ENCODE assay signal across 9 cellular contexts in the genomic region with DNA sequence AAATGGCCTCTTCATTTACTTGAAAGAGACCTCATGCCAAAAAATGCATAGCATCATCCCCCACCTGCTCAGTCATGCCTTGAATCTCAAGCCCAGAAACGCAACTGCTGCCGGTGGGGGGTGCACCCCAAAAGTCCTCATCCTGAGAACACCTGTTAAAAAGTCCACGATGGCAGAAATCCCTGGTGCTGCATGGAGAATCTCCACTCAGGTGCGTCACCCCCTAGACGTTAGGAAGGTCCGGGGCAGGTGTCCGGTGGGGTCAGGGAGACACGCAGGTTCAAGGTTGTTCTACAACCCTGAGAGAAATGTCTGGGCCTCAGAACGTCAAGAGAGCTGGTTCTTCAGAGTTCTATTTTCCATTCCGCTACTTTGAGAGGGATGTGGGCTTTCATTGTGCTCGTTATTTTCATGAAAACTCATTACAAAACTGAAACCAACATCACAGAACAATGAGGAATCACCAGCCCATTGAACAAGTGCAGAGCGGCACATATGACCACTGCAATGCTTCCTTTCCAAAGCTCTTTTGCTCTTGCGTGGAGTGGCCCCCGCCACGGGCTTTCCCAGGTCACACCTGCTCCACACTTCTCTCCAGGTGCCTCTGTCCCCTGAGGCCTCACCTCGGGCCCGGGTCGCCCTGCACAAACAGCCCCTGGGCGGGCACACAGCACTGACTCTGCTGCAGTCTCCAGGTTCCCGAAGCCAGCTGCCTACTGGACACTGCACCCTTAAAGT.
A peak's percentile ranks its signal among the peaks of the same experiment; 100 is the strongest.
DNase-seq lines count a peak whose midpoint lies in the region; ATAC-seq and TF ChIP-seq lines count a peak whose summit lies in the region.
"Had no signal": no experiment of that assay in that cellular context is flagged by ENCODE, and none has a peak within 500 bp of the region (broad histone marks: within the 10 kb centered on the region; RNA-seq: fewer than 3 reads in every experiment).

No MANE protein-coding gene starts in this region.

- H3K4me3 Mint-ChIP-seq in CD4-positive, CD25-positive, alpha-beta regulatory T cell, result peak overlapping the region; percentile 75 to 87 (median 84)
- H3K4me3 Mint-ChIP-seq in activated T-cell treated with anti-CD3 and anti-CD28 coated beads, Interleukin-2, amount 50 U/mL, for 72 hours, result peak overlapping the region; percentile 72 to 91
- H3K4me3 Mint-ChIP-seq in stimulated activated naive CD8-positive, alpha-beta T cell treated with anti-CD3 and anti-CD28 coated beads, Interleukin-15, Interleukin-2, amounts not matched to agents 100 ng/mL and 50 ng/mL, for 24 hours, result peak overlapping the region; percentile 54

- no peak for TF ChIP-seq CTCF in dorsolateral prefrontal cortex (IDR thresholded peaks at IDR 0.05 in 54 of 56, conservative IDR thresholded peaks at IDR 0.05 in 2 of 56; ENCODE audit: low read depth in 1 of 56, partially characterized antibody in 56 of 56)

- H3K9me3 ChIP-seq in CD4-positive, CD25-positive, alpha-beta regulatory T cell (ENCODE audit: control insufficient read depth in 2 of 2, low read length in 2 of 2), result no peaks in the 10 kb centered on the region

- H3K4me3 ChIP-seq in CD4-positive, CD25-positive, alpha-beta regulatory T cell (ENCODE audit: low read depth, low read length), result peak overlapping the region; percentile 84
- H3K4me3 ChIP-seq in dorsolateral prefrontal cortex, result peak overlapping the region in 18 of 59 donors; percentile 2 to 46 (median 25)
- H3K4me3 ChIP-seq: cardiac muscle cell had no signal

- peaks cover 20% of the 10 kb centered on the region for H3K4me1 ChIP-seq in CD4-positive, CD25-positive, alpha-beta regulatory T cell (ENCODE audit: control insufficient read depth, insufficient read depth, low read length, poor library complexity, severe bottlenecking)

- peaks cover 4% of the 10 kb centered on the region for H3K36me3 Mint-ChIP-seq in CD4-positive, CD25-positive, alpha-beta regulatory T cell
- H3K36me3 Mint-ChIP-seq in activated T-cell treated with anti-CD3 and anti-CD28 coated beads, Interleukin-2, amount 50 U/mL, for 72 hours (ENCODE audit: insufficient read depth in 2 of 2), result peaks cover 0 to 3% of the 10 kb centered on the region in 2 donors
- no peaks in the 10 kb centered on the region for H3K36me3 Mint-ChIP-seq in stimulated activated naive CD8-positive, alpha-beta T cell treated with anti-CD3 and anti-CD28 coated beads, Interleukin-15, Interleukin-2, amounts not matched to agents 100 ng/mL and 50 ng/mL, for 24 hours (ENCODE audit: low read depth)

- no peaks in the 10 kb centered on the region for H3K9me3 Mint-ChIP-seq in CD4-positive, CD25-positive, alpha-beta regulatory T cell
- H3K9me3 Mint-ChIP-seq in activated T-cell treated with anti-CD3 and anti-CD28 coated beads, Interleukin-2, amount 50 U/mL, for 72 hours, result peaks cover 0 to 2% of the 10 kb centered on the region in 2 donors
- peaks cover 6% of the 10 kb centered on the region for H3K9me3 Mint-ChIP-seq in stimulated activated naive CD8-positive, alpha-beta T cell treated with anti-CD3 and anti-CD28 coated beads, Interleukin-15, Interleukin-2, amounts not matched to agents 100 ng/mL and 50 ng/mL, for 24 hours

- H3K27ac Mint-ChIP-seq in CD4-positive, CD25-positive, alpha-beta regulatory T cell, result peak overlapping the region; percentile 84 to 93 (median 85)
- peak overlapping the region; percentile 97 for H3K27ac Mint-ChIP-seq in activated T-cell treated with anti-CD3 and anti-CD28 coated beads, Interleukin-2, amount 50 U/mL, for 72 hours
- peak overlapping the region; percentile 96 for H3K27ac Mint-ChIP-seq in stimulated activated naive CD8-positive, alpha-beta T cell treated with anti-CD3 and anti-CD28 coated beads, Interleukin-15, Interleukin-2, amounts not matched to agents 100 ng/mL and 50 ng/mL, for 24 hours

- intact Hi-C loops in dorsolateral prefrontal cortex (cut with DNase I), result no loop called here

- no peak overlapping the region for H3K27ac ChIP-seq in CD4-positive, CD25-positive, alpha-beta regulatory T cell (ENCODE audit: insufficient read depth, low read length, poor library complexity, severe bottlenecking)
- peak overlapping the region in 17 of 59 donors; percentile 4 to 71 (median 52) for H3K27ac ChIP-seq in dorsolateral prefrontal cortex
- H3K27ac ChIP-seq: cardiac muscle cell had no signal

- no peaks in the 10 kb centered on the region for H3K27me3 Mint-ChIP-seq in CD4-positive, CD25-positive, alpha-beta regulatory T cell
- H3K27me3 Mint-ChIP-seq in activated T-cell treated with anti-CD3 and anti-CD28 coated beads, Interleukin-2, amount 50 U/mL, for 72 hours (ENCODE audit: low read depth), result no peaks in the 10 kb centered on the region
- H3K27me3 Mint-ChIP-seq in stimulated activated naive CD8-positive, alpha-beta T cell treated with anti-CD3 and anti-CD28 coated beads, Interleukin-15, Interleukin-2, amounts not matched to agents 100 ng/mL and 50 ng/mL, for 24 hours, result no peaks in the 10 kb centered on the region

- DNase-seq in CD4-positive, CD25-positive, alpha-beta regulatory T cell, result peak in 2 of 3 donors; percentile 37 to 84
- peak; percentile 60 to 68 for DNase-seq in activated T-cell treated with anti-CD3 and anti-CD28 coated beads, Interleukin-2, amount 50 U/mL, for 72 hours
- peak; percentile 42 for DNase-seq in left lobe of liver (ENCODE audit: low spot score)
- no peak for DNase-seq in dorsolateral prefrontal cortex
- no peak for DNase-seq in HCEC 1CT

- no peaks in the 10 kb centered on the region for H3K27me3 ChIP-seq in CD4-positive, CD25-positive, alpha-beta regulatory T cell (ENCODE audit: control insufficient read depth, insufficient read depth, low read length)
- no peaks in the 10 kb centered on the region for H3K27me3 ChIP-seq in dorsolateral prefrontal cortex
- H3K27me3 ChIP-seq: cardiac muscle cell had no signal

- peak; percentile 65 to 75 for ATAC-seq in CD4-positive, CD25-positive, alpha-beta regulatory T cell (ENCODE audit: low read depth in 2 of 2)
- ATAC-seq in GM19372 (IDR thresholded peaks at IDR 0.05; ENCODE audit: low read depth, unreplicated experiment) (peak; percentile 65), HG03432 (IDR thresholded peaks at IDR 0.05; ENCODE audit: unreplicated experiment) (peak; percentile 88), left lobe of liver (peak; percentile 7)
- peak; percentile 86 to 87 for ATAC-seq in activated T-cell treated with anti-CD3 and anti-CD28 coated beads, Interleukin-2, amount 50 U/mL, for 72 hours (replicated peaks in 1 of 2)

- H3K36me3 ChIP-seq in CD4-positive, CD25-positive, alpha-beta regulatory T cell (ENCODE audit: control insufficient read depth, insufficient read depth, low read length), result no peaks in the 10 kb centered on the region
- H3K36me3 ChIP-seq: cardiac muscle cell had no signal

- peaks cover 15 to 46% (median 34%) of the 10 kb centered on the region in 4 donors for H3K4me1 Mint-ChIP-seq in CD4-positive, CD25-positive, alpha-beta regulatory T cell
- peaks cover 77% of the 10 kb centered on the region for H3K4me1 Mint-ChIP-seq in activated T-cell treated with anti-CD3 and anti-CD28 coated beads, Interleukin-2, amount 50 U/mL, for 72 hours (ENCODE audit: low read depth)
- peaks cover 60% of the 10 kb centered on the region for H3K4me1 Mint-ChIP-seq in stimulated activated naive CD8-positive, alpha-beta T cell treated with anti-CD3 and anti-CD28 coated beads, Interleukin-15, Interleukin-2, amounts not matched to agents 100 ng/mL and 50 ng/mL, for 24 hours (ENCODE audit: low read depth)

Comparison
In these comparisons a context has a peak if more than half of its experiments do, and no peak if none do; other contexts are left out.
1. ATAC-seq: peak in every context shown above with its lines; median percentile 88 in HG03432; 86 in activated T-cell treated with anti-CD3 and anti-CD28 coated beads, Interleukin-2, amount 50 U/mL, for 72 hours; 70 in CD4-positive, CD25-positive, alpha-beta regulatory T cell; 65 in GM19372; 7 in left lobe of liver.
2. DNase-seq: peak in CD4-positive, CD25-positive, alpha-beta regulatory T cell (2 of 3), activated T-cell treated with anti-CD3 and anti-CD28 coated beads, Interleukin-2, amount 50 U/mL, for 72 hours (2 of 2) and left lobe of liver (single experiment); none in dorsolateral prefrontal cortex (0 of 10) and HCEC 1CT (single experiment).
3. Peak in every context shown above with its lines, with median percentiles within 50 percentile points of each other: H3K27ac Mint-ChIP-seq and H3K4me3 Mint-ChIP-seq.